8 cellular contexts compared by ENCODE assay signal in the genomic region with DNA sequence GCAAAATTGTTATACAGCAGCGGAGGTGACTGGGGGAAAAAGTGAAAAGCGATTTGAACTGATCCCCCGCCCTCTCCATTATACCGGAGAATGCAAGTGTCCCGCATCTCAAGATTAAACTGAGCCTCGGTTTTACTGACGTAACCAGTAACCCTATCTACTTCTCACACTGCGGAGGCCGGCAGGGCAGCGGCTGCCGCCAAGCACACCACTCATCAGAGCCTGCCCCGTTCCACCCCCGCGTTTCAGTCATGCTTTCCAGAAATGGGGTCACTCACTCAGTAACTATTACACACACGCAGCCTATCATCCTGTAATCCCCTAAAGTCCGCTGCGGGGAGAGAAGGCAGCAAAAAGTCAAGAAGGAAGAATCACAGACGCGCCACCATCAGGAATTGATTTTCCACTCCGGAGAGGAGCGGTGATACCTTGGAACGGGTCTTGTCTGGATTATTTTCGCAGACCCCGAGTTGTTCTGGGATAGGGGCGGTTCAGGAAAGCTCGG. TPM values are rescaled to one million over a fixed set of nuclear protein-coding genes. Genes with fewer than 3 reads are reported as not detected.
DNase-seq lines count a peak whose midpoint lies in the region; ATAC-seq and TF ChIP-seq lines count a peak whose summit lies in the region.

No MANE protein-coding gene starts in this region.

- H4K20me1 ChIP-seq in fibroblast of lung (ENCODE audit: control insufficient read depth, extremely low read depth, insufficient read depth, low read length): no peaks in the 10 kb centered on the region

- no peaks in the 10 kb centered on the region for H3K36me3 ChIP-seq in NT2/D1 (ENCODE audit: insufficient read depth, insufficient read length, low read length)
- H3K36me3 ChIP-seq in fibroblast of lung (ENCODE audit: control insufficient read depth, insufficient read depth, low read length): no peaks in the 10 kb centered on the region

- H3K4me1 ChIP-seq in NT2/D1 (ENCODE audit: insufficient read depth, insufficient read length): no peaks in the 10 kb centered on the region
- peaks cover 2% of the 10 kb centered on the region for H3K4me1 ChIP-seq in fibroblast of lung (ENCODE audit: control insufficient read depth, extremely low read depth, insufficient read depth, low read length)

- H3K27me3 Mint-ChIP-seq in activated T-cell treated with anti-CD3 and anti-CD28 coated beads, Interleukin-2, amount 50 U/mL, for 4 hours (ENCODE audit: low read depth): no peaks in the 10 kb centered on the region
- peaks cover 10% of the 10 kb centered on the region for H3K27me3 Mint-ChIP-seq in nephron progenitor cell (ENCODE audit: low read depth, poor library complexity)

- H3K4me1 Mint-ChIP-seq in activated T-cell treated with anti-CD3 and anti-CD28 coated beads, Interleukin-2, amount 50 U/mL, for 4 hours (ENCODE audit: low read depth): peaks cover 24% of the 10 kb centered on the region
- peaks cover 29% of the 10 kb centered on the region for H3K4me1 Mint-ChIP-seq in nephron progenitor cell

- no peaks in the 10 kb centered on the region for H3K9me3 Mint-ChIP-seq in activated T-cell treated with anti-CD3 and anti-CD28 coated beads, Interleukin-2, amount 50 U/mL, for 4 hours
- H3K9me3 Mint-ChIP-seq in nephron progenitor cell: peaks cover 21% of the 10 kb centered on the region

- H3K79me2 ChIP-seq in fibroblast of lung (ENCODE audit: control insufficient read depth, insufficient read depth, low read length): peaks cover 35% of the 10 kb centered on the region

- TF ChIP-seq CTCF in fibroblast of lung (conservative IDR thresholded peaks at IDR 0.05 in 1 of 2, IDR thresholded peaks at IDR 0.05 in 1 of 2; ENCODE audit: low read depth in 1 of 2, low read length in 2 of 2) (no peak), nephron progenitor cell (IDR thresholded peaks at IDR 0.05) (no peak)

- ATAC-seq in HG03066 (IDR thresholded peaks at IDR 0.05; ENCODE audit: low read depth, unreplicated experiment): peak; percentile 29
- peak; percentile 50 to 52 for ATAC-seq in activated T-cell treated with anti-CD3 and anti-CD28 coated beads, Interleukin-2, amount 50 U/mL, for 4 hours

- DNase-seq in SIG-M5 treated with dmso at 0.1 percent for 504 hours (lab: John Stamatoyannopoulos, UW; ENCODE audit: unreplicated experiment) (peak; percentile 50), SIG-M5 (lab: John Stamatoyannopoulos, UW) (no peak), NT2/D1 (ENCODE audit: low read depth, low spot score) (no peak), fibroblast of lung (ENCODE audit: low read depth in 2 of 2) (peak; percentile 71 to 91), nephron progenitor cell (peak; percentile 51), superior temporal gyrus (ENCODE audit: extremely low spot score) (peak; percentile 11)
- DNase-seq in activated T-cell treated with anti-CD3 and anti-CD28 coated beads, Interleukin-2, amount 50 U/mL, for 4 hours: peak; percentile 63

- peaks cover 3% of the 10 kb centered on the region for H3K36me3 Mint-ChIP-seq in activated T-cell treated with anti-CD3 and anti-CD28 coated beads, Interleukin-2, amount 50 U/mL, for 4 hours (ENCODE audit: insufficient read depth)
- no peaks in the 10 kb centered on the region for H3K36me3 Mint-ChIP-seq in nephron progenitor cell (ENCODE audit: low read depth)

- peak overlapping the region; percentile 64 for H3K4me2 ChIP-seq in fibroblast of lung (ENCODE audit: extremely low read depth, insufficient read depth, low read length)

- H3K9ac ChIP-seq in NT2/D1 (ENCODE audit: insufficient read length, low read depth) (peak overlapping the region; percentile 89), fibroblast of lung (ENCODE audit: insufficient read depth, low read length) (peak overlapping the region; percentile 80)

- peaks cover 23% of the 10 kb centered on the region for H3K27me3 ChIP-seq in NT2/D1 (ENCODE audit: insufficient read depth, insufficient read length)
- no peaks in the 10 kb centered on the region for H3K27me3 ChIP-seq in fibroblast of lung (ENCODE audit: control insufficient read depth, insufficient read depth, low read length)

- H3K27ac Mint-ChIP-seq in nephron progenitor cell: peak overlapping the region; percentile 97

- no peak overlapping the region for H2AFZ ChIP-seq in fibroblast of lung (ENCODE audit: low read length)

- peak overlapping the region; percentile 73 for H3K4me3 ChIP-seq in NT2/D1 (ENCODE audit: insufficient read length, low read depth)
- peak overlapping the region; percentile 38 to 81 (median 66) for H3K4me3 ChIP-seq in fibroblast of lung (replicated peaks in 1 of 4; ENCODE audit: control extremely low read depth in 1 of 4, insufficient read depth in 1 of 4, low read depth in 3 of 4, low read length in 4 of 4)

- H3K9me3 ChIP-seq in NT2/D1 (ENCODE audit: insufficient read depth, low read length): no peaks in the 10 kb centered on the region
- H3K9me3 ChIP-seq in fibroblast of lung (ENCODE audit: control insufficient read depth, insufficient read depth, low read depth, low read length): no peaks in the 10 kb centered on the region

- peak overlapping the region; percentile 94 for H3K4me3 Mint-ChIP-seq in activated T-cell treated with anti-CD3 and anti-CD28 coated beads, Interleukin-2, amount 50 U/mL, for 4 hours
- peak overlapping the region; percentile 93 for H3K4me3 Mint-ChIP-seq in nephron progenitor cell

- H3K27ac ChIP-seq in fibroblast of lung (ENCODE audit: insufficient read depth, low read length): peak overlapping the region; percentile 89

RNA-seq across cellular contexts. Expression of a gene that starts 1.4 kb away (rescaled TPM):
- total RNA-seq in activated T-cell treated with anti-CD3 and anti-CD28 coated beads, Interleukin-2, amount 50 U/mL, for 4 hours: 10 to 100 TPM; 51.7 to 56.9 (median 54.2) TPM
- 29.0 and 38.5 TPM in 2 replicates for total RNA-seq in fibroblast of lung
- 50.2 TPM in 2 replicates for polyA plus RNA-seq in fibroblast of lung
- polyA plus RNA-seq in fibroblast of lung (2012): 29.0 and 30.8 TPM in 2 replicates
- polyA minus RNA-seq in fibroblast of lung (ENCODE audit: low replicate concordance): 19.8 and 29.5 TPM in 2 replicates

Comparison
In these comparisons a context has a peak if more than half of its experiments do, and no peak if none do; other contexts are left out.
1. DNase-seq: peak in SIG-M5 treated with dmso at 0.1 percent for 504 hours (single experiment), activated T-cell treated with anti-CD3 and anti-CD28 coated beads, Interleukin-2, amount 50 U/mL, for 4 hours (single experiment), fibroblast of lung (2 of 2), nephron progenitor cell (single experiment) and superior temporal gyrus (single experiment); none in SIG-M5 (single experiment) and NT2/D1 (single experiment).